Comparison of ENCODE assay signal across 1 cellular context in the genomic region with DNA sequence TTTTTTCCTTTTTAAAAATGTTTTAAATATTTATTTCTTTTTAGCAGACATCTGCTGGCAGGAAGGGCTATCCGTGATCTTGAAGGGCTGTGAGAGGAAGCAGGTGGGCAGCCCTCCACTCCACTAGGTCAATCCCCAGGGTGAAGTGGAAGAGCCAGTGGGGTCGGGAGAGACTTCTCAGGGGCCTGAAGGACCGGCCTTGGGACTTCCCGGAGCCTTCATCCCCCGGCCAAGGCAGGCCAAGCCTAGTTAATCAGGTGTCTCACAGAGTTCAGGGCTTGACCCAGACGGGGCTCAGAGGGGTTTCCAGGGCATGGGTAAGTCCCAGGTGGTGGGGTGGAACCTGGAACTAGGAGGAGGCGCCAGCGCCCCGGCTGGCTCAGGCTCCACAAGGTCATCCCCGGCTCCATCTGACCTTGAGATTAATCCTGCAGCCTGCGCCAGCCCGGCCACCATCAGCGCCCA.
TF ChIP-seq lines count a peak whose summit lies in the region.

No MANE protein-coding gene starts in this region.

TF ChIP-seq in H1, 55 proteins besides CTCF, POLR2A, EP300 and RAD21:
- TF ChIP-seq, protein P1, sequence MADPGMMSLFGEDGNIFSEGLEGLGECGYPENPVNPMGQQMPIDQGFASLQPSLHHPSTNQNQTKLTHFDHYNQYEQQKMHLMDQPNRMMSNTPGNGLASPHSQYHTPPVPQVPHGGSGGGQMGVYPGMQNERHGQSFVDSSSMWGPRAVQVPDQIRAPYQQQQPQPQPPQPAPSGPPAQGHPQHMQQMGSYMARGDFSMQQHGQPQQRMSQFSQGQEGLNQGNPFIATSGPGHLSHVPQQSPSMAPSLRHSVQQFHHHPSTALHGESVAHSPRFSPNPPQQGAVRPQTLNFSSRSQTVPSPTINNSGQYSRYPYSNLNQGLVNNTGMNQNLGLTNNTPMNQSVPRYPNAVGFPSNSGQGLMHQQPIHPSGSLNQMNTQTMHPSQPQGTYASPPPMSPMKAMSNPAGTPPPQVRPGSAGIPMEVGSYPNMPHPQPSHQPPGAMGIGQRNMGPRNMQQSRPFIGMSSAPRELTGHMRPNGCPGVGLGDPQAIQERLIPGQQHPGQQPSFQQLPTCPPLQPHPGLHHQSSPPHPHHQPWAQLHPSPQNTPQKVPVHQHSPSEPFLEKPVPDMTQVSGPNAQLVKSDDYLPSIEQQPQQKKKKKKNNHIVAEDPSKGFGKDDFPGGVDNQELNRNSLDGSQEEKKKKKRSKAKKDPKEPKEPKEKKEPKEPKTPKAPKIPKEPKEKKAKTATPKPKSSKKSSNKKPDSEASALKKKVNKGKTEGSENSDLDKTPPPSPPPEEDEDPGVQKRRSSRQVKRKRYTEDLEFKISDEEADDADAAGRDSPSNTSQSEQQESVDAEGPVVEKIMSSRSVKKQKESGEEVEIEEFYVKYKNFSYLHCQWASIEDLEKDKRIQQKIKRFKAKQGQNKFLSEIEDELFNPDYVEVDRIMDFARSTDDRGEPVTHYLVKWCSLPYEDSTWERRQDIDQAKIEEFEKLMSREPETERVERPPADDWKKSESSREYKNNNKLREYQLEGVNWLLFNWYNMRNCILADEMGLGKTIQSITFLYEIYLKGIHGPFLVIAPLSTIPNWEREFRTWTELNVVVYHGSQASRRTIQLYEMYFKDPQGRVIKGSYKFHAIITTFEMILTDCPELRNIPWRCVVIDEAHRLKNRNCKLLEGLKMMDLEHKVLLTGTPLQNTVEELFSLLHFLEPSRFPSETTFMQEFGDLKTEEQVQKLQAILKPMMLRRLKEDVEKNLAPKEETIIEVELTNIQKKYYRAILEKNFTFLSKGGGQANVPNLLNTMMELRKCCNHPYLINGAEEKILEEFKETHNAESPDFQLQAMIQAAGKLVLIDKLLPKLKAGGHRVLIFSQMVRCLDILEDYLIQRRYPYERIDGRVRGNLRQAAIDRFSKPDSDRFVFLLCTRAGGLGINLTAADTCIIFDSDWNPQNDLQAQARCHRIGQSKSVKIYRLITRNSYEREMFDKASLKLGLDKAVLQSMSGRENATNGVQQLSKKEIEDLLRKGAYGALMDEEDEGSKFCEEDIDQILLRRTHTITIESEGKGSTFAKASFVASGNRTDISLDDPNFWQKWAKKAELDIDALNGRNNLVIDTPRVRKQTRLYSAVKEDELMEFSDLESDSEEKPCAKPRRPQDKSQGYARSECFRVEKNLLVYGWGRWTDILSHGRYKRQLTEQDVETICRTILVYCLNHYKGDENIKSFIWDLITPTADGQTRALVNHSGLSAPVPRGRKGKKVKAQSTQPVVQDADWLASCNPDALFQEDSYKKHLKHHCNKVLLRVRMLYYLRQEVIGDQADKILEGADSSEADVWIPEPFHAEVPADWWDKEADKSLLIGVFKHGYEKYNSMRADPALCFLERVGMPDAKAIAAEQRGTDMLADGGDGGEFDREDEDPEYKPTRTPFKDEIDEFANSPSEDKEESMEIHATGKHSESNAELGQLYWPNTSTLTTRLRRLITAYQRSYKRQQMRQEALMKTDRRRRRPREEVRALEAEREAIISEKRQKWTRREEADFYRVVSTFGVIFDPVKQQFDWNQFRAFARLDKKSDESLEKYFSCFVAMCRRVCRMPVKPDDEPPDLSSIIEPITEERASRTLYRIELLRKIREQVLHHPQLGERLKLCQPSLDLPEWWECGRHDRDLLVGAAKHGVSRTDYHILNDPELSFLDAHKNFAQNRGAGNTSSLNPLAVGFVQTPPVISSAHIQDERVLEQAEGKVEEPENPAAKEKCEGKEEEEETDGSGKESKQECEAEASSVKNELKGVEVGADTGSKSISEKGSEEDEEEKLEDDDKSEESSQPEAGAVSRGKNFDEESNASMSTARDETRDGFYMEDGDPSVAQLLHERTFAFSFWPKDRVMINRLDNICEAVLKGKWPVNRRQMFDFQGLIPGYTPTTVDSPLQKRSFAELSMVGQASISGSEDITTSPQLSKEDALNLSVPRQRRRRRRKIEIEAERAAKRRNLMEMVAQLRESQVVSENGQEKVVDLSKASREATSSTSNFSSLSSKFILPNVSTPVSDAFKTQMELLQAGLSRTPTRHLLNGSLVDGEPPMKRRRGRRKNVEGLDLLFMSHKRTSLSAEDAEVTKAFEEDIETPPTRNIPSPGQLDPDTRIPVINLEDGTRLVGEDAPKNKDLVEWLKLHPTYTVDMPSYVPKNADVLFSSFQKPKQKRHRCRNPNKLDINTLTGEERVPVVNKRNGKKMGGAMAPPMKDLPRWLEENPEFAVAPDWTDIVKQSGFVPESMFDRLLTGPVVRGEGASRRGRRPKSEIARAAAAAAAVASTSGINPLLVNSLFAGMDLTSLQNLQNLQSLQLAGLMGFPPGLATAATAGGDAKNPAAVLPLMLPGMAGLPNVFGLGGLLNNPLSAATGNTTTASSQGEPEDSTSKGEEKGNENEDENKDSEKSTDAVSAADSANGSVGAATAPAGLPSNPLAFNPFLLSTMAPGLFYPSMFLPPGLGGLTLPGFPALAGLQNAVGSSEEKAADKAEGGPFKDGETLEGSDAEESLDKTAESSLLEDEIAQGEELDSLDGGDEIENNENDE (IDR thresholded peaks at IDR 0.05; ENCODE audit: insufficient replicate concordance, low read length) = no peak
- peak; percentile 2 for TF ChIP-seq TAF7 (optimal IDR thresholded peaks at IDR 0.05; ENCODE audit: borderline replicate concordance, low read depth, low read length)
